1 cellular context compared by ENCODE assay signal in the genomic region with DNA sequence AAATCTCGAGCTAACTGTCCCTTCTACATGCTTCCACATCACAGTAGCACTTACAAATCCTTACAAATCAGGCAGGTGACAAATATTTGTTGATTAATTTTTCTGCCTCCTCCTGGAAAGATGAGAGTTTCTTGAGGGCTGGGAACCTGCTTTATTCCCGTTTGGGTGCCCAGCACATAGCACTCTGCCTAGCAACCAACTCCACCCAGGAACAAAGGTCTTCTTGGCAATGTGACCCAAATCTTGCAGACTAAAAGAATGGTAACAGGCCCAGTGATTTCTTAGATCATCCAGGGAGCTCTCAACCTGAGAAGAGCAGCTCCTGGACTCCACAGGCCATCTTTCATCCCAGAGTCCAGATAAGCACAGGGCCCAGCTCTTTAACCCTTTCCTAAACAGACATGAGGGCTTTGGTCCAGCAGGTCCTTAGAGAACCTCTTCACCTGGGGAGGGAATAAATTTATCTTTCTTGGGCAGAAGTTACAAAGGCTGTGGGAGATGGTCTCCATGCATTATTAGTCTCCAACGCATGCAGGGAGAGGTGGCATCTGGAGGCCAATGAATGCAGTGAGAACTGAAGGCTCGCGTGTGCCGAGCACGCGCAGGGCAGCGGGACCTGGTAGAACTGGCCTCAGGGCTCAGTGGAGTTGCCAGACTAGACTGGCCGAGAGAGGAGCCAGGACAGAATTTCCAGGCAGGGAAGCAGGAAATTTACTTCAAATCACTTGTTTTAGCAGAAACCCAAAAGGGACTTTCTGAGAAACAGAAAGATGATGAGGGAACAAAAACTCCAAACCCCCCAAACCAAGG.
TF ChIP-seq lines count a peak whose summit lies in the region.

No MANE protein-coding gene starts in this region.

TF ChIP-seq in HepG2, 621 proteins besides CTCF, POLR2A, EP300 and RAD21:
- TF ChIP-seq ZNF652 (CRISPR knock-in tag; IDR thresholded peaks at IDR 0.05; ENCODE audit: borderline replicate concordance, low read depth) (peak; percentile 64; the same call in 1 of the 2 replicates), GABPB1 (CRISPR knock-in tag; IDR thresholded peaks at IDR 0.05) (no peak)
TF ChIP-seq in HepG2: peak in this region for 1.
